ENCODE assay signal across 18 cellular contexts in genomic region chr12:124157416-124157815, GRCh38.
DNase-seq lines count a peak whose midpoint lies in the region; TF ChIP-seq lines count a peak whose summit lies in the region.
"Had no signal": no experiment of that assay in that cellular context is flagged by ENCODE, and none has a peak within 500 bp of the region (broad histone marks: within the 10 kb centered on the region; RNA-seq: fewer than 3 reads in every experiment).

No MANE protein-coding gene starts in this region.

- peaks cover 8% of the 10 kb centered on the region for H3K9me3 Mint-ChIP-seq in mesothelial cell of epicardium
- H3K9me3 Mint-ChIP-seq: CD4-positive, alpha-beta memory T cell had no signal

- H2AK5ac ChIP-seq in neuronal stem cell (ENCODE audit: low read depth, low read length), result peak overlapping the region; percentile 85

- no peaks in the 10 kb centered on the region for H3K79me1 ChIP-seq in neuronal stem cell (ENCODE audit: low read depth, low read length)

- TF ChIP-seq CTCF in mesothelial cell of epicardium (IDR thresholded peaks at IDR 0.05; ENCODE audit: unreplicated experiment), result no peak

- peak overlapping the region; percentile 14 for H2BK15ac ChIP-seq in neuronal stem cell (ENCODE audit: low read length)

- H2BK5ac ChIP-seq in neuronal stem cell (ENCODE audit: low read length), result no peak overlapping the region

- no peak overlapping the region for H3K4me3 Mint-ChIP-seq in mesothelial cell of epicardium
- H3K4me3 Mint-ChIP-seq: CD4-positive, alpha-beta memory T cell; HFFc6 had no signal

- no peak overlapping the region for H3K4ac ChIP-seq in neuronal stem cell (ENCODE audit: low read length)

- WGBS in neuronal stem cell (ENCODE audit: extremely low coverage in 2 of 2, insufficient read length in 2 of 2, insufficient replicate concordance in 1 of 2), 2 donors, result no CpG with 5 or more reads among the region's 6 CpGs

- H4K91ac ChIP-seq in neuronal stem cell (ENCODE audit: low read depth, low read length, poor library complexity), result no peak overlapping the region

- H3K9me3 ChIP-seq in neuronal stem cell (replicated peaks in 1 of 2; ENCODE audit: control insufficient read depth in 2 of 2, insufficient read depth in 1 of 2, low read depth in 1 of 2, low read length in 2 of 2), result peaks cover 0 to 6% of the 10 kb centered on the region in 2 donors
- H3K9me3 ChIP-seq in skeletal muscle tissue (ENCODE audit: control insufficient read depth in 3 of 3, low read length in 3 of 3), result no peaks in the 10 kb centered on the region

- no peak overlapping the region for H3K14ac ChIP-seq in neuronal stem cell (ENCODE audit: low read length)

- H3K27me3 Mint-ChIP-seq in mesothelial cell of epicardium (ENCODE audit: low read depth), result no peaks in the 10 kb centered on the region

- no peak overlapping the region for H3K23ac ChIP-seq in neuronal stem cell (ENCODE audit: low read depth, low read length, poor library complexity)

- H3K36me3 Mint-ChIP-seq in mesothelial cell of epicardium, result peaks cover 15% of the 10 kb centered on the region
- H3K36me3 Mint-ChIP-seq: CD14-positive monocyte; CD4-positive, alpha-beta memory T cell had no signal

- no peak overlapping the region for H3K4me2 ChIP-seq in neuronal stem cell (ENCODE audit: insufficient read depth, low read length, poor library complexity, severe bottlenecking)
- H3K4me2 ChIP-seq: BLaER1 had no signal

- H3K4me1 Mint-ChIP-seq in mesothelial cell of epicardium, result peaks cover 43% of the 10 kb centered on the region
- H3K4me1 Mint-ChIP-seq: CD14-positive monocyte; CD4-positive, alpha-beta memory T cell had no signal

- H3K27ac ChIP-seq in neuronal stem cell (replicated peaks; ENCODE audit: low read length) (no peak overlapping the region), skeletal muscle tissue (ENCODE audit: low read depth, low read length) (peak overlapping the region; percentile 58)
- H3K27ac ChIP-seq: BLaER1, GM23248 had no signal

- H2AFZ ChIP-seq in neuronal stem cell (ENCODE audit: low read length), result no peak overlapping the region
- H2AFZ ChIP-seq: GM23248 had no signal

- H3K9ac ChIP-seq in neuronal stem cell (ENCODE audit: low read depth, low read length, poor library complexity), result no peak overlapping the region
- no peak overlapping the region for H3K9ac ChIP-seq in skeletal muscle tissue (ENCODE audit: low read depth in 1 of 3, low read length in 3 of 3)
- H3K9ac ChIP-seq: BLaER1, GM23248 had no signal

- DNase-seq in LHCN-M2 (ENCODE audit: low read depth), result peak; percentile 58
- no peak for DNase-seq in mesothelial cell of epicardium (ENCODE audit: low spot score in 2 of 2, unreplicated experiment in 2 of 2)
- DNase-seq in neuronal stem cell (ENCODE audit: low spot score), result no peak
- DNase-seq in OCI-M1 (lab: John Stamatoyannopoulos, UW), result no peak
- no peak for DNase-seq in activated naive CD4-positive, alpha-beta T cell (lab: John Stamatoyannopoulos, UW)
- no peak for DNase-seq in NCI-H1092 (lab: John Stamatoyannopoulos, UW)
- DNase-seq: 8988T; CD4-positive, alpha-beta memory T cell; DMS153; DMS79; GF-D8; GM23248; H7; HFFc6; IMR-90 had no signal

- H3K27me3 ChIP-seq in neuronal stem cell (ENCODE audit: control insufficient read depth in 3 of 3, insufficient read depth in 3 of 3, low read depth in 1 of 3, low read length in 3 of 3) (no peaks in the 10 kb centered on the region), skeletal muscle tissue (ENCODE audit: control insufficient read depth in 3 of 3, insufficient read depth in 3 of 3, low read length in 3 of 3) (no peaks in the 10 kb centered on the region)
- H3K27me3 ChIP-seq: BLaER1 had no signal

- no peak overlapping the region for H4K8ac ChIP-seq in neuronal stem cell (ENCODE audit: low read depth, low read length)

- no peaks in the 10 kb centered on the region for H3K36me3 ChIP-seq in neuronal stem cell (replicated peaks in 1 of 2; ENCODE audit: control insufficient read depth in 2 of 2, insufficient read depth in 2 of 2, low read length in 2 of 2)
- no peaks in the 10 kb centered on the region for H3K36me3 ChIP-seq in skeletal muscle tissue (ENCODE audit: control insufficient read depth in 3 of 3, insufficient read depth in 3 of 3, low read length in 3 of 3)
- H3K36me3 ChIP-seq: BLaER1 had no signal

- peak overlapping the region; percentile 17 for H3K27ac Mint-ChIP-seq in mesothelial cell of epicardium
- H3K27ac Mint-ChIP-seq: CD14-positive monocyte; CD4-positive, alpha-beta memory T cell; HFFc6 had no signal

- H3K4me1 ChIP-seq in neuronal stem cell (ENCODE audit: control insufficient read depth in 2 of 2, insufficient read depth in 1 of 2, low read depth in 1 of 2, low read length in 2 of 2) (peaks cover 8 to 11% of the 10 kb centered on the region in 2 donors), skeletal muscle tissue (ENCODE audit: control insufficient read depth in 3 of 3, insufficient read depth in 3 of 3, low read length in 3 of 3) (peaks cover 10 to 16% (median 11%) of the 10 kb centered on the region in 3 donors)

- no peak overlapping the region for H2BK120ac ChIP-seq in neuronal stem cell (ENCODE audit: low read depth, low read length)

- H3K4me3 ChIP-seq in neuronal stem cell (ENCODE audit: low read length in 2 of 2), result no peak overlapping the region
- H3K4me3 ChIP-seq in skeletal muscle tissue (ENCODE audit: low read length in 3 of 3), result no peak overlapping the region
- H3K4me3 ChIP-seq: BLaER1, GM23248 had no signal

- H2BK12ac ChIP-seq in neuronal stem cell (ENCODE audit: low read length), result no peak overlapping the region

- H3K18ac ChIP-seq in neuronal stem cell (ENCODE audit: low read length), result peak overlapping the region; percentile 50
